Comparison of ENCODE assay signal across 10 cellular contexts in the genomic region with DNA sequence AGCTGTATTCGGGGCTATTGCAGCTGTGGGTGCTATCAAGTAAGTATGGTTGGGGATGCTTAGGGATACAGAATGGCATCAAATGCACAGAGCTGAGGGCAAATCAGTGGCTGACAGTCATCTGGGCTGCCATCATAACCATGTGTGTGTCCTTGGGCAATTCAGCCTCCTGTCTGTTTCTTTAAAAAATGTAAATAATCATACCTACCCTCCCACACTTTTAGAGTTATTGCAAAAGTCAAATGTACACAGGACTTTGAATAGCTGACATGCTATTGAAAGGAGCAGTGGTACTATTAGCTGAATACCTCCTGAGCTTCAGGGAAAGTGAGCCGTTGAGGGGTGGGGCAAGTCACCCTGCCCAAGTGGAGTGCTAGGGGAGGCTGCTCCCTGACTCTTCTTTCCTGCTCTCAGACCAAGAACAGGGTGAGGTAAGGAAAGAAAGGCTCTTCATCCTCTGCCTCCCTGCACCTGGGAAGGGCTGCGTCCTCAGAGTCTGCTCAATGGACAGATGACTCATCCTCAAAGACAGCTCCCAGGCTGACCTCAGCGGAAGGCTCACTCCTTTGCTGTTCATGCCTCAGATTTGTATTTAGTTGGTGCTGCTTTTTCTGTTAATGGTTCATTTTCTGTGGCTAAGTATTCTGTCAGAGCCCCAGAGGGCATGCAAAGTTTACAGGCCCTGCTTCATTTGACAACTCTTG. TPM values are rescaled to one million over a fixed set of nuclear protein-coding genes. Genes with fewer than 3 reads are reported as not detected.
DNase-seq lines count a peak whose midpoint lies in the region; ATAC-seq and TF ChIP-seq lines count a peak whose summit lies in the region.
"Had no signal": no experiment of that assay in that cellular context is flagged by ENCODE, and none has a peak within 500 bp of the region (broad histone marks: within the 10 kb centered on the region; RNA-seq: fewer than 3 reads in every experiment).

No MANE protein-coding gene starts in this region.

- H3K9me3 ChIP-seq in heart left ventricle, result no peaks in the 10 kb centered on the region
- no peaks in the 10 kb centered on the region for H3K9me3 ChIP-seq in right cardiac atrium (ENCODE audit: control insufficient read depth, low read length)
- H3K9me3 ChIP-seq: prostate gland had no signal

- no peak overlapping the region for H3K4me3 Mint-ChIP-seq in activated T-helper 17 cell treated with anti-CD3 and anti-CD28 coated beads, Interleukin-2, amount 50 U/mL, for 72 hours
- H3K4me3 Mint-ChIP-seq: CD4-positive, CD25-positive, alpha-beta regulatory T cell had no signal

- intact Hi-C loops in heart left ventricle (cut with DNase I) (no loop called here), right cardiac atrium (cut with DNase I) (no loop called here)

- ATAC-seq in heart left ventricle, result peak in 3 of 4 donors; percentile 32 to 57 (median 41)
- ATAC-seq in right cardiac atrium, result no peak
- no peak for ATAC-seq in HG03565 (IDR thresholded peaks at IDR 0.05; ENCODE audit: unreplicated experiment)
- no peak for ATAC-seq in activated T-helper 17 cell treated with anti-CD3 and anti-CD28 coated beads, Interleukin-2, amount 50 U/mL, for 72 hours (replicated peaks)

- H3K27me3 Mint-ChIP-seq in activated T-helper 17 cell treated with anti-CD3 and anti-CD28 coated beads, Interleukin-2, amount 50 U/mL, for 72 hours, result peaks cover 34% of the 10 kb centered on the region

- H3K27ac Mint-ChIP-seq in activated T-helper 17 cell treated with anti-CD3 and anti-CD28 coated beads, Interleukin-2, amount 50 U/mL, for 72 hours, result no peak overlapping the region
- H3K27ac Mint-ChIP-seq: CD4-positive, CD25-positive, alpha-beta regulatory T cell had no signal

- H3K27me3 ChIP-seq in heart left ventricle (peaks cover 0 to 4% (median 0%) of the 10 kb centered on the region in 9 donors), right cardiac atrium (ENCODE audit: control insufficient read depth, insufficient read depth) (no peaks in the 10 kb centered on the region)

- TF ChIP-seq CTCF in heart left ventricle (IDR thresholded peaks at IDR 0.05), result no peak

- no peak overlapping the region for H3K4me3 ChIP-seq in heart left ventricle
- no peak overlapping the region for H3K4me3 ChIP-seq in right cardiac atrium (ENCODE audit: low read length)
- H3K4me3 ChIP-seq: prostate gland had no signal

- TF ChIP-seq POLR2A in heart left ventricle (IDR thresholded peaks at IDR 0.05), result no peak

- WGBS in heart left ventricle, 4 donors, result 51 to 62% (median 55%) methylated on average over 4 of the region's 4 CpGs
- 68% methylated on average over 4 of the region's 4 CpGs for WGBS in right cardiac atrium

- H3K4me1 Mint-ChIP-seq in activated T-helper 17 cell treated with anti-CD3 and anti-CD28 coated beads, Interleukin-2, amount 50 U/mL, for 72 hours, result no peaks in the 10 kb centered on the region

- H3K36me3 ChIP-seq in heart left ventricle, result no peaks in the 10 kb centered on the region
- H3K36me3 ChIP-seq: prostate gland had no signal

- H3K4me1 ChIP-seq in heart left ventricle (peaks cover 0 to 8% (median 0%) of the 10 kb centered on the region in 12 donors), right cardiac atrium (ENCODE audit: control insufficient read depth, insufficient read depth, low read length) (no peaks in the 10 kb centered on the region)

- no peak overlapping the region for H3K27ac ChIP-seq in heart left ventricle
- H3K27ac ChIP-seq in right cardiac atrium (ENCODE audit: low read length), result no peak overlapping the region
- H3K27ac ChIP-seq: prostate gland had no signal

- no peaks in the 10 kb centered on the region for H3K36me3 Mint-ChIP-seq in activated T-helper 17 cell treated with anti-CD3 and anti-CD28 coated beads, Interleukin-2, amount 50 U/mL, for 72 hours (ENCODE audit: low read depth)
- H3K36me3 Mint-ChIP-seq: CD4-positive, CD25-positive, alpha-beta regulatory T cell had no signal

- H3K9me3 Mint-ChIP-seq in activated T-helper 17 cell treated with anti-CD3 and anti-CD28 coated beads, Interleukin-2, amount 50 U/mL, for 72 hours, result no peaks in the 10 kb centered on the region
- H3K9me3 Mint-ChIP-seq: CD4-positive, CD25-positive, alpha-beta regulatory T cell had no signal

- DNase-seq in heart left ventricle, result no peak
- no peak for DNase-seq in right cardiac atrium
- peak; percentile 70 for DNase-seq in LHCN-M2 (ENCODE audit: low read depth)
- DNase-seq in fibroblast of gingiva (ENCODE audit: low read depth), result peak; percentile 20
- DNase-seq in SIG-M5 treated with dmso at 0.1 percent for 504 hours (lab: John Stamatoyannopoulos, UW; ENCODE audit: unreplicated experiment), result no peak
- no peak for DNase-seq in GF-D8 (lab: John Stamatoyannopoulos, UW)
- DNase-seq: CD4-positive, CD25-positive, alpha-beta regulatory T cell had no signal

RNA-seq across cellular contexts. Expression of a gene that starts 54.9 kb away (rescaled TPM):
- total RNA-seq in heart left ventricle (100 to 1,000 TPM in 2 of 9 donors, 10 to 100 TPM in 7; 60.0 to 147 (median 87.3) TPM), right cardiac atrium (100 to 1,000 TPM in 2 of 4 donors, 10 to 100 TPM in 2; 83.7 to 173 (median 100.0) TPM), LHCN-M2 (2014; rRNA removed) (407 and 500 TPM in 2 replicates)
- polyA plus RNA-seq in heart left ventricle (100 to 1,000 TPM in 1 of 2 donors, 10 to 100 TPM in 1; 10.7 to 111 TPM), right cardiac atrium (32.2 TPM)
- 171 TPM for polyA plus RNA-seq in LHCN-M2 (2012)
- total RNA-seq in activated T-helper 17 cell treated with anti-CD3 and anti-CD28 coated beads, Interleukin-2, amount 50 U/mL, for 72 hours, result 100 to 1,000 TPM; 365 to 482 TPM

Comparison
In these comparisons a context has a peak if more than half of its experiments do, and no peak if none do; other contexts are left out.
1. ATAC-seq: peak in heart left ventricle (3 of 4); none in right cardiac atrium (0 of 2), HG03565 (single experiment) and activated T-helper 17 cell treated with anti-CD3 and anti-CD28 coated beads, Interleukin-2, amount 50 U/mL, for 72 hours (single experiment).
2. DNase-seq: peak in LHCN-M2 (single experiment) and fibroblast of gingiva (single experiment); none in heart left ventricle (0 of 5), right cardiac atrium (0 of 3), SIG-M5 treated with dmso at 0.1 percent for 504 hours (single experiment) and GF-D8 (single experiment).